Comparison of ENCODE assay signal across 8 cellular contexts in genomic region chr1:151946366-151946764, GRCh38. TPM values are rescaled to one million over a fixed set of nuclear protein-coding genes. Genes with fewer than 3 reads are reported as not detected.
DNase-seq lines count a peak whose midpoint lies in the region; ATAC-seq, FAIRE-seq and TF ChIP-seq lines count a peak whose summit lies in the region.

No MANE protein-coding gene starts in this region.

- no peak for TF ChIP-seq RAD21 in H1 (IDR thresholded peaks at IDR 0.05 in 1 of 2, conservative IDR thresholded peaks at IDR 0.05 in 1 of 2; ENCODE audit: low read depth in 2 of 2, low read length in 2 of 2)

- H3K9me2 ChIP-seq in PC-3 (replicated peaks; ENCODE audit: low read length) = peaks cover 4% of the 10 kb centered on the region; the same call in 1 of the 2 replicates

- peak overlapping the region; percentile 87 for H3K9ac ChIP-seq in PC-3 (ENCODE audit: low read length)
- H3K9ac ChIP-seq in H1 (replicated peaks in 1 of 4; ENCODE audit: extremely low read depth in 1 of 4, low read depth in 3 of 4, low read length in 3 of 4) = no peak overlapping the region

- no peak for FAIRE-seq in H1 (lab: Jason Lieb, UNC)

- peaks cover 9% of the 10 kb centered on the region for H3F3A ChIP-seq in PC-3 (ENCODE audit: low read length, unreplicated experiment)

- H4K91ac ChIP-seq in H1 (replicated peaks; ENCODE audit: insufficient read length, low read length) = no peak overlapping the region

- H3K9me3 ChIP-seq in PC-3 (ENCODE audit: low read length) = no peaks in the 10 kb centered on the region
- H3K9me3 ChIP-seq in H1 (ENCODE audit: insufficient read depth in 2 of 2, low read depth in 1 of 2, low read length in 1 of 2) = no peaks in the 10 kb centered on the region
- H3K9me3 ChIP-seq in gastrocnemius medialis = no peaks in the 10 kb centered on the region

- no peak overlapping the region for H3K56ac ChIP-seq in H1 (replicated peaks; ENCODE audit: insufficient read length, low read depth, low read length)

- POLR2A ChIA-PET in PC-3 (lab: Charles Lee; ENCODE audit: unreplicated experiment) (interaction anchor here (0.6 to 1.8 kb wide), 9 partner anchors 10 to 1249 kb away, joined by 3 to 16 read pairs (median 5); partner anchors contain the start of genes S100A10 and S100A11), H1 (lab: Charles Lee; ENCODE audit: partially characterized antibody) (interaction anchor here (1.5 kb wide), 1 partner anchor 37 kb away, joined by 3 read pairs; the partner anchor contains the start of gene THEM4)

- TF ChIP-seq CTCF in PC-3 (conservative IDR thresholded peaks at IDR 0.05; ENCODE audit: low read depth, low read length) = no peak
- TF ChIP-seq CTCF in H1 (IDR thresholded peaks at IDR 0.05; ENCODE audit: control extremely low read depth in 1 of 3, insufficient read depth in 1 of 3, low read depth in 1 of 3, low read length in 3 of 3) = no peak
- no peak for TF ChIP-seq CTCF in gastrocnemius medialis (IDR thresholded peaks at IDR 0.05 in 4 of 5, conservative IDR thresholded peaks at IDR 0.05 in 1 of 5)

- peak overlapping the region; percentile 83 for H3K4me2 ChIP-seq in PC-3 (ENCODE audit: low read length)
- no peak overlapping the region for H3K4me2 ChIP-seq in H1 (ENCODE audit: insufficient read depth in 1 of 2, low read depth in 2 of 2, low read length in 2 of 2)

- no peak for TF ChIP-seq POLR2A in H1 (IDR thresholded peaks at IDR 0.05; ENCODE audit: control extremely low read depth in 1 of 2, low read depth in 2 of 2, low read length in 2 of 2)
- no peak for TF ChIP-seq POLR2A in gastrocnemius medialis (IDR thresholded peaks at IDR 0.05)

- H3K79me1 ChIP-seq in H1 (ENCODE audit: low read depth, low read length) = no peaks in the 10 kb centered on the region

- H3K23me2 ChIP-seq in H1 (ENCODE audit: low read depth, low read length) = no peaks in the 10 kb centered on the region

- H3K36me3 ChIP-seq in PC-3 (ENCODE audit: low read depth, low read length) (no peaks in the 10 kb centered on the region), H1 (ENCODE audit: control insufficient read depth in 2 of 4, insufficient read depth in 4 of 4, low read length in 3 of 4) (no peaks in the 10 kb centered on the region), gastrocnemius medialis (no peaks in the 10 kb centered on the region)

- no peak overlapping the region for H2BK15ac ChIP-seq in H1 (ENCODE audit: low read length)

- no peak overlapping the region for H2BK20ac ChIP-seq in H1 (ENCODE audit: low read length)

- no peak overlapping the region for H3K14ac ChIP-seq in H1 (ENCODE audit: insufficient read length)

- intact Hi-C loops in PC-3 (cut with micrococcal nuclease) = loop anchor here (1.0 to 5.0 kb wide), 4 partner anchors 10 to 59 kb away; no protein-coding TSS in a partner anchor
- intact Hi-C loops in gastrocnemius medialis (cut with DNase I; ENCODE audit: low total_unique reads) = loop anchor here (5.0 kb wide), 1 partner anchor 46 kb away; the partner anchor contains the start of gene S100A10

- H3K27ac ChIP-seq in PC-3 (ENCODE audit: low read length) = peak overlapping the region; percentile 96
- no peak overlapping the region for H3K27ac ChIP-seq in H1 (ENCODE audit: low read depth, low read length)
- H3K27ac ChIP-seq in gastrocnemius medialis = peak overlapping the region; percentile 31 to 70 (median 66)

- CTCF ChIA-PET in PC-3 (lab: Charles Lee) = interaction anchor here (0.7 to 1.1 kb wide), 3 partner anchors 13 to 55 kb away, joined by 3 to 4 read pairs (median 3); no protein-coding TSS in a partner anchor
- CTCF ChIA-PET in H1 (lab: Charles Lee; ENCODE audit: partially characterized antibody) = interaction anchor here (1.4 to 3.3 kb wide), 4 partner anchors 12 to 57 kb away, joined by 4 to 20 read pairs (median 10); no protein-coding TSS in a partner anchor

- peak; percentile 68 for ATAC-seq in PC-3
- ATAC-seq in gastrocnemius medialis = no peak

- H3K23ac ChIP-seq in H1 (ENCODE audit: insufficient read length) = no peak overlapping the region

- no peak overlapping the region for H4K5ac ChIP-seq in H1 (ENCODE audit: insufficient read length, low read depth, low read length)

- in situ Hi-C loops in gastrocnemius medialis (cut with MboI; ENCODE audit: low sequenced_read_pairs in 4 of 4) = no loop called here

- TSS peak; percentile 91 for BruUV-seq in PC-3 (replicated peaks; lab: Mats Ljungman, UMichigan)

- TF ChIP-seq EP300 in H1 (IDR thresholded peaks at IDR 0.05; ENCODE audit: borderline replicate concordance in 1 of 2, low read depth in 2 of 2, low read length in 2 of 2) = no peak

- no peaks in the 10 kb centered on the region for H3K27me3 ChIP-seq in PC-3 (ENCODE audit: low read length)
- H3K27me3 ChIP-seq in H1 (replicated peaks in 1 of 4; ENCODE audit: control insufficient read depth in 3 of 4, extremely low read depth in 1 of 4, insufficient read depth in 3 of 4, low read length in 3 of 4) = no peaks in the 10 kb centered on the region
- peaks cover 0 to 2% (median 0%) of the 10 kb centered on the region in 3 donors for H3K27me3 ChIP-seq in gastrocnemius medialis

- H4K20me1 ChIP-seq in PC-3 (ENCODE audit: low read length) (no peaks in the 10 kb centered on the region), H1 (replicated peaks in 1 of 2; ENCODE audit: control insufficient read depth in 1 of 2, insufficient read depth in 2 of 2, low read length in 2 of 2) (no peaks in the 10 kb centered on the region)

- H3K4ac ChIP-seq in H1 (replicated peaks; ENCODE audit: insufficient read length, low read depth, low read length) = no peak overlapping the region

- H3K18ac ChIP-seq in H1 (ENCODE audit: extremely low read depth, low read length) = no peak overlapping the region

- no peak overlapping the region for H2BK120ac ChIP-seq in H1 (replicated peaks; ENCODE audit: low read depth, low read length)

- 85% methylated on average over 2 of the region's 2 CpGs; no CpG with 5 or more reads in 1 of the 2 experiments for WGBS in H1 (ENCODE audit: extremely low coverage in 1 of 2, insufficient coverage in 1 of 2, insufficient read length in 1 of 2, insufficient replicate concordance in 2 of 2, low coverage in 1 of 2, low lambda C conversion rate in 2 of 2, missing lambda C conversion rate in 1 of 2), 2 experiments

- peak overlapping the region; percentile 56 for H3K4me3 ChIP-seq in PC-3 (ENCODE audit: low read length)
- no peak overlapping the region for H3K4me3 ChIP-seq in H1 (ENCODE audit: extremely low read depth in 1 of 4, insufficient read depth in 2 of 4, low read depth in 3 of 4, low read length in 4 of 4)
- H3K4me3 ChIP-seq in gastrocnemius medialis = no peak overlapping the region

- H2AK5ac ChIP-seq in H1 (ENCODE audit: low read depth, low read length) = no peak overlapping the region

- H4K8ac ChIP-seq in H1 (ENCODE audit: extremely low read depth, insufficient read depth, low read length) = no peak overlapping the region

- H3K79me2 ChIP-seq in PC-3 (ENCODE audit: low read length) (no peaks in the 10 kb centered on the region), H1 (ENCODE audit: control insufficient read depth in 1 of 2, insufficient read depth in 2 of 2, low read length in 2 of 2) (no peaks in the 10 kb centered on the region)

- H3K4me1 ChIP-seq in PC-3 (ENCODE audit: insufficient read depth, low read length) (peaks cover 46% of the 10 kb centered on the region), H1 (replicated peaks in 1 of 4; ENCODE audit: control insufficient read depth in 3 of 4, insufficient read depth in 4 of 4, low read length in 3 of 4) (peaks cover 0 to 3% (median 0%) of the 10 kb centered on the region in 4 experiments; a peak in 2 of 7 replicates), gastrocnemius medialis (peaks cover 8 to 13% of the 10 kb centered on the region in 2 donors)

- peak overlapping the region; percentile 52; the same call in 1 of the 2 replicates for H2BK12ac ChIP-seq in H1 (ENCODE audit: low read depth, low read length)

- DNase-seq in NCI-H748 (lab: John Stamatoyannopoulos, UW; ENCODE audit: unreplicated experiment) (peak; percentile 15), NCI-H748 treated with DMSO at 0.1 percent for 48 hours (lab: John Stamatoyannopoulos, UW) (no peak), PC-3 (peak; percentile 97), H1 (ENCODE audit: low read depth in 1 of 2, low spot score in 2 of 2) (no peak), gastrocnemius medialis (no peak), NCI-H1092 (lab: John Stamatoyannopoulos, UW) (no peak), iPS-NIHi11 (ENCODE audit: low spot score) (no peak), NCI-H2107 (lab: John Stamatoyannopoulos, UW) (no peak)

- no peak overlapping the region for H2BK5ac ChIP-seq in H1 (ENCODE audit: low read depth, low read length)

- H2AFZ ChIP-seq in PC-3 (ENCODE audit: low read length) = no peak overlapping the region
- no peak overlapping the region for H2AFZ ChIP-seq in H1 (ENCODE audit: low read length)

TF ChIP-seq in H1, 55 proteins besides CTCF, POLR2A, EP300 and RAD21:
- no peak for TF ChIP-seq SAP30 (IDR thresholded peaks at IDR 0.05; ENCODE audit: insufficient read depth, insufficient replicate concordance, low read length)
- TF ChIP-seq YY1 (IDR thresholded peaks at IDR 0.05; ENCODE audit: low read depth, low read length) = no peak

RNA-seq across cellular contexts. Expression of gene THEM4, which starts 37.1 kb away (rescaled TPM):
- total RNA-seq in PC-3 (2014; rRNA removed) = 18.1 and 19.6 TPM in 2 replicates
- total RNA-seq in H1 (2021; fragmentation: NEBNext Ultra II Directional; extraction: Animal tissue kit (Norgen Biotek cat#: 25700)) = 8.6 and 11.2 TPM in 2 replicates
- polyA plus RNA-seq in H1 (2011; rRNA removed) = 5.6 and 9.9 TPM in 2 replicates
- polyA plus RNA-seq in H1 (2011; cell fraction: cytosol; rRNA removed) = 10.7 TPM
- polyA plus RNA-seq in H1 (2011; cell fraction: nucleus; rRNA removed) = 7.8 TPM
- 8.3 to 11.7 TPM (median 10.2 TPM) in 4 replicates for polyA plus RNA-seq in H1 (2012, experiment 1 of 2)
- polyA plus RNA-seq in H1 (2012, experiment 2 of 2) = 3.9 TPM
- 18.4 TPM for polyA plus RNA-seq in H1 (2013, experiment 1 of 2)
- polyA plus RNA-seq in H1 (2013, experiment 2 of 2) = 17.3 TPM
- polyA minus RNA-seq in H1 (2011; rRNA and poly(A)+ RNA removed) = 6.0 and 7.4 TPM in 2 replicates
- polyA minus RNA-seq in H1 (2011; cell fraction: cytosol; rRNA and poly(A)+ RNA removed) = 3.4 TPM
- 18.2 TPM for polyA minus RNA-seq in H1 (2011; cell fraction: nucleus; rRNA and poly(A)+ RNA removed)
- total RNA-seq in gastrocnemius medialis = 10 to 100 TPM in 1 of 4 donors, 1 to 10 TPM in 3; 7.7 to 21.8 (median 9.6) TPM

RNA-seq across cellular contexts. Expression of gene S100A10, which starts 47.3 kb away (rescaled TPM):
- total RNA-seq in PC-3 (2014; rRNA removed) = 349 and 400 TPM in 2 replicates
- total RNA-seq in H1 (2021; fragmentation: NEBNext Ultra II Directional; extraction: Animal tissue kit (Norgen Biotek cat#: 25700)) = 231 and 233 TPM in 2 replicates
- 13.7 and 23.9 TPM in 2 replicates for polyA plus RNA-seq in H1 (2011; rRNA removed)
- 21.2 TPM for polyA plus RNA-seq in H1 (2011; cell fraction: cytosol; rRNA removed)
- 9.6 TPM for polyA plus RNA-seq in H1 (2011; cell fraction: nucleus; rRNA removed)
- 142 to 324 TPM (median 157 TPM) in 4 replicates for polyA plus RNA-seq in H1 (2012, experiment 1 of 2)
- 244 TPM for polyA plus RNA-seq in H1 (2012, experiment 2 of 2)
- 363 TPM for polyA plus RNA-seq in H1 (2013, experiment 1 of 2)
- 400 TPM for polyA plus RNA-seq in H1 (2013, experiment 2 of 2)
- polyA minus RNA-seq in H1 (2011; rRNA and poly(A)+ RNA removed) = 13.7 and 20.1 TPM in 2 replicates
- polyA minus RNA-seq in H1 (2011; cell fraction: cytosol; rRNA and poly(A)+ RNA removed) = 51.0 TPM
- 12.2 TPM for polyA minus RNA-seq in H1 (2011; cell fraction: nucleus; rRNA and poly(A)+ RNA removed)
- 10 to 100 TPM in 3 of 4 donors, 1 to 10 TPM in 1; 6.4 to 60.3 (median 28.0) TPM for total RNA-seq in gastrocnemius medialis

Comparison
In these comparisons a context has a peak if more than half of its experiments do, and no peak if none do; other contexts are left out.
1. DNase-seq: peak in NCI-H748 (single experiment) and PC-3 (single experiment); none in NCI-H748 treated with DMSO at 0.1 percent for 48 hours (single experiment), H1 (0 of 2), gastrocnemius medialis (0 of 2), NCI-H1092 (single experiment), iPS-NIHi11 (single experiment) and NCI-H2107 (single experiment).